In genomic region chr2:241035818-241036396, GRCh38 we compare ENCODE assay signal across 9 cellular contexts.
A peak's percentile ranks its signal among the peaks of the same experiment; 100 is the strongest.
DNase-seq lines count a peak whose midpoint lies in the region; ATAC-seq and FAIRE-seq lines count a peak whose summit lies in the region.
"Had no signal": no experiment of that assay in that cellular context is flagged by ENCODE, and none has a peak within 500 bp of the region (broad histone marks: within the 10 kb centered on the region; RNA-seq: fewer than 3 reads in every experiment).

No MANE protein-coding gene starts in this region.

- H3K9me3 ChIP-seq in mucosa of rectum (ENCODE audit: control insufficient read depth in 2 of 2, low read length in 2 of 2), result no peaks in the 10 kb centered on the region

- no peaks in the 10 kb centered on the region for H3K36me3 Mint-ChIP-seq in activated naive CD8-positive, alpha-beta T cell treated with anti-CD3 and anti-CD28 coated beads, Interleukin-2, amount 50 U/mL, for 24 hours (ENCODE audit: low read depth)

- DNase-seq in activated naive CD8-positive, alpha-beta T cell treated with anti-CD3 and anti-CD28 coated beads, Interleukin-2, amount 50 U/mL, for 24 hours, result no peak
- DNase-seq in NCI-H345 treated with DMSO at 0.1 percent for 48 hours (lab: John Stamatoyannopoulos, UW; ENCODE audit: unreplicated experiment) (no peak), NCI-H146 (lab: John Stamatoyannopoulos, UW) (no peak), DMS 273 (lab: John Stamatoyannopoulos, UW; ENCODE audit: unreplicated experiment) (no peak), HTR-8/SVneo (ENCODE audit: insufficient read length, low spot score) (no peak)

- no peak overlapping the region for H3K9ac ChIP-seq in mucosa of rectum (ENCODE audit: low read depth in 1 of 2, low read length in 2 of 2)

- peak overlapping the region; percentile 54 to 57 for H3K4me3 ChIP-seq in mucosa of rectum (ENCODE audit: low read length in 2 of 2)

- H3K36me3 ChIP-seq in mucosa of rectum (ENCODE audit: control insufficient read depth in 2 of 2, insufficient read depth in 2 of 2, low read length in 2 of 2), result peaks cover 0 to 4% of the 10 kb centered on the region in 2 donors

- H3K27ac Mint-ChIP-seq in activated naive CD8-positive, alpha-beta T cell treated with anti-CD3 and anti-CD28 coated beads, Interleukin-2, amount 50 U/mL, for 24 hours, result no peak overlapping the region

- peaks cover 2 to 3% of the 10 kb centered on the region in 2 donors for H3K27me3 ChIP-seq in mucosa of rectum (ENCODE audit: control insufficient read depth in 2 of 2, insufficient read depth in 2 of 2, low read length in 2 of 2)

- peaks cover 0 to 3% of the 10 kb centered on the region in 2 donors for H3K4me1 ChIP-seq in mucosa of rectum (ENCODE audit: control insufficient read depth in 2 of 2, insufficient read depth in 2 of 2, low read length in 2 of 2)

- peak overlapping the region; percentile 52 for H3K4me3 Mint-ChIP-seq in activated naive CD8-positive, alpha-beta T cell treated with anti-CD3 and anti-CD28 coated beads, Interleukin-2, amount 50 U/mL, for 24 hours

- H3K9me3 Mint-ChIP-seq in activated naive CD8-positive, alpha-beta T cell treated with anti-CD3 and anti-CD28 coated beads, Interleukin-2, amount 50 U/mL, for 24 hours, result no peaks in the 10 kb centered on the region

- no peak overlapping the region for H3K27ac ChIP-seq in mucosa of rectum (ENCODE audit: low read depth in 2 of 2, low read length in 2 of 2)
- H3K27ac ChIP-seq: HL-60 had no signal

- H3K4me1 Mint-ChIP-seq in activated naive CD8-positive, alpha-beta T cell treated with anti-CD3 and anti-CD28 coated beads, Interleukin-2, amount 50 U/mL, for 24 hours, result peaks cover 19% of the 10 kb centered on the region

- no peaks in the 10 kb centered on the region for H3K27me3 Mint-ChIP-seq in activated naive CD8-positive, alpha-beta T cell treated with anti-CD3 and anti-CD28 coated beads, Interleukin-2, amount 50 U/mL, for 24 hours

- ATAC-seq in GM18511 (IDR thresholded peaks at IDR 0.05; ENCODE audit: unreplicated experiment) (peak; percentile 18), HG03460 (IDR thresholded peaks at IDR 0.05; ENCODE audit: unreplicated experiment) (peak; percentile 7)
- ATAC-seq in activated naive CD8-positive, alpha-beta T cell treated with anti-CD3 and anti-CD28 coated beads, Interleukin-2, amount 50 U/mL, for 24 hours, result peak; percentile 33

- FAIRE-seq in HTR-8/SVneo (lab: Jason Lieb, UNC), result no peak
